In the genomic region with DNA sequence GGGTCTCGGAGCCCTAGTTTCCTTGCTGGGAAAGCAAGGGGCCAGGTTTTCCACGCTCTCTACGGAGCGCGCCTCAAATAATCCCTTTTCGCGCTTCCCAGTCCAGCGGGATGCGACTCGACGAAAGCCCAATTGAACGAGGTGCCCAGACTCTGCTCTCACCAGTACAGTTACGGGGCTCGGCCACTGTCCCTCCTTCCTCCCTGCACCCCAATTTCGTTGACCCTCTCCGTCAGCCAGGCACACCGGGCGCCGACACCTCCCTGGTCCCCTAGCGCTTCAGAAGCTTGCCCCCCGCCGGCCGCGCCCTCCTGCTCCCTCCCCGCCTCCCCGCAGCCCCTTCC, we compare ENCODE assay signal across 8 cellular contexts. TPM values are rescaled to one million over a fixed set of nuclear protein-coding genes. Genes with fewer than 3 reads are reported as not detected.
DNase-seq lines count a peak whose midpoint lies in the region; ATAC-seq lines count a peak whose summit lies in the region.

No MANE protein-coding gene starts in this region.

- H3K4me3 Mint-ChIP-seq in activated naive CD4-positive, alpha-beta T cell treated with anti-CD3 and anti-CD28 coated beads, Interleukin-2, amount 50 U/mL, for 24 hours = peak overlapping the region; percentile 91
- peak overlapping the region; percentile 88 for H3K4me3 Mint-ChIP-seq in activated T-helper 2 cell treated with anti-CD3 and anti-CD28 coated beads, Interferon-gamma antibody, Interleukin-2, Interleukin-4, amounts not matched to agents 10 μg/mL and 5 μg/mL and 100 μg/mL, durations not matched to agents 14 hours and 24 hours and 36 hours (ENCODE audit: low read depth)
- H3K4me3 Mint-ChIP-seq in stimulated activated naive B cell treated with anti-CD40 and anti-IgM and Interleukin-4, amounts not matched to agents 10 μg/mL and 1 μg/mL and 100 μg/mL, for 72 hours = peak overlapping the region; percentile 84 to 97

- peak overlapping the region; percentile 77 for H3K4me3 ChIP-seq in iPS-11a (ENCODE audit: low read depth, low read length)

- no peak for DNase-seq in activated naive CD4-positive, alpha-beta T cell treated with Interleukin-2 at 50 U/mL for 16 hours
- DNase-seq in activated T-helper 2 cell treated with anti-CD3 and anti-CD28 coated beads, Interferon-gamma antibody, Interleukin-2, Interleukin-4, amounts not matched to agents 10 μg/mL and 5 μg/mL and 100 μg/mL, durations not matched to agents 14 hours and 24 hours and 36 hours (ENCODE audit: low spot score) = no peak
- DNase-seq in stimulated activated naive B cell treated with anti-CD40 and anti-IgM and Interleukin-4, amounts not matched to agents 10 μg/mL and 1 μg/mL and 100 μg/mL, for 72 hours = no peak
- no peak for DNase-seq in Kasumi-1 (lab: John Stamatoyannopoulos, UW)
- DNase-seq in SIG-M5 treated with dmso at 0.1 percent for 504 hours (lab: John Stamatoyannopoulos, UW; ENCODE audit: unreplicated experiment) = no peak
- DNase-seq in NCI-H2107 (lab: John Stamatoyannopoulos, UW) = no peak

- peaks cover 17% of the 10 kb centered on the region for H3K4me1 Mint-ChIP-seq in activated naive CD4-positive, alpha-beta T cell treated with anti-CD3 and anti-CD28 coated beads, Interleukin-2, amount 50 U/mL, for 24 hours
- H3K4me1 Mint-ChIP-seq in activated T-helper 2 cell treated with anti-CD3 and anti-CD28 coated beads, Interferon-gamma antibody, Interleukin-2, Interleukin-4, amounts not matched to agents 10 μg/mL and 5 μg/mL and 100 μg/mL, durations not matched to agents 14 hours and 24 hours and 36 hours (ENCODE audit: low read depth) = peaks cover 10% of the 10 kb centered on the region
- peaks cover 24 to 44% of the 10 kb centered on the region in 2 donors for H3K4me1 Mint-ChIP-seq in stimulated activated naive B cell treated with anti-CD40 and anti-IgM and Interleukin-4, amounts not matched to agents 10 μg/mL and 1 μg/mL and 100 μg/mL, for 72 hours

- no peaks in the 10 kb centered on the region for H3K27me3 Mint-ChIP-seq in activated naive CD4-positive, alpha-beta T cell treated with anti-CD3 and anti-CD28 coated beads, Interleukin-2, amount 50 U/mL, for 24 hours
- H3K27me3 Mint-ChIP-seq in activated T-helper 2 cell treated with anti-CD3 and anti-CD28 coated beads, Interferon-gamma antibody, Interleukin-2, Interleukin-4, amounts not matched to agents 10 μg/mL and 5 μg/mL and 100 μg/mL, durations not matched to agents 14 hours and 24 hours and 36 hours (ENCODE audit: low read depth) = peaks cover 16% of the 10 kb centered on the region
- peaks cover 19 to 22% of the 10 kb centered on the region in 2 donors for H3K27me3 Mint-ChIP-seq in stimulated activated naive B cell treated with anti-CD40 and anti-IgM and Interleukin-4, amounts not matched to agents 10 μg/mL and 1 μg/mL and 100 μg/mL, for 72 hours

- no peaks in the 10 kb centered on the region for H3K9me3 Mint-ChIP-seq in activated naive CD4-positive, alpha-beta T cell treated with anti-CD3 and anti-CD28 coated beads, Interleukin-2, amount 50 U/mL, for 24 hours
- H3K9me3 Mint-ChIP-seq in activated T-helper 2 cell treated with anti-CD3 and anti-CD28 coated beads, Interferon-gamma antibody, Interleukin-2, Interleukin-4, amounts not matched to agents 10 μg/mL and 5 μg/mL and 100 μg/mL, durations not matched to agents 14 hours and 24 hours and 36 hours = no peaks in the 10 kb centered on the region
- H3K9me3 Mint-ChIP-seq in stimulated activated naive B cell treated with anti-CD40 and anti-IgM and Interleukin-4, amounts not matched to agents 10 μg/mL and 1 μg/mL and 100 μg/mL, for 72 hours = no peaks in the 10 kb centered on the region

- peak; percentile 6 to 10 for ATAC-seq in stimulated activated naive B cell treated with anti-CD40 and anti-IgM and Interleukin-4, amounts not matched to agents 10 μg/mL and 1 μg/mL and 100 μg/mL, for 72 hours (replicated peaks)

- no peak overlapping the region for H3K27ac Mint-ChIP-seq in activated naive CD4-positive, alpha-beta T cell treated with anti-CD3 and anti-CD28 coated beads, Interleukin-2, amount 50 U/mL, for 24 hours
- H3K27ac Mint-ChIP-seq in activated T-helper 2 cell treated with anti-CD3 and anti-CD28 coated beads, Interferon-gamma antibody, Interleukin-2, Interleukin-4, amounts not matched to agents 10 μg/mL and 5 μg/mL and 100 μg/mL, durations not matched to agents 14 hours and 24 hours and 36 hours = no peak overlapping the region
- peak overlapping the region; percentile 77 for H3K27ac Mint-ChIP-seq in stimulated activated naive B cell treated with anti-CD40 and anti-IgM and Interleukin-4, amounts not matched to agents 10 μg/mL and 1 μg/mL and 100 μg/mL, for 72 hours

- intact Hi-C loops in activated T-helper 2 cell treated with anti-CD3 and anti-CD28 coated beads, Interferon-gamma antibody, Interleukin-2, Interleukin-4, amounts not matched to agents 10 μg/mL and 5 μg/mL and 100 μg/mL, durations not matched to agents 14 hours and 24 hours and 36 hours (cut with micrococcal nuclease) = loop anchor here (1.0 kb wide), 1 partner anchor 15 kb away; no protein-coding TSS in a partner anchor

- H3K36me3 Mint-ChIP-seq in activated naive CD4-positive, alpha-beta T cell treated with anti-CD3 and anti-CD28 coated beads, Interleukin-2, amount 50 U/mL, for 24 hours = no peaks in the 10 kb centered on the region
- no peaks in the 10 kb centered on the region for H3K36me3 Mint-ChIP-seq in activated T-helper 2 cell treated with anti-CD3 and anti-CD28 coated beads, Interferon-gamma antibody, Interleukin-2, Interleukin-4, amounts not matched to agents 10 μg/mL and 5 μg/mL and 100 μg/mL, durations not matched to agents 14 hours and 24 hours and 36 hours (ENCODE audit: low read depth)
- no peaks in the 10 kb centered on the region for H3K36me3 Mint-ChIP-seq in stimulated activated naive B cell treated with anti-CD40 and anti-IgM and Interleukin-4, amounts not matched to agents 10 μg/mL and 1 μg/mL and 100 μg/mL, for 72 hours

RNA-seq across cellular contexts. Expression of gene SEMA6C, which starts 0.4 kb away (rescaled TPM):
- total RNA-seq in activated T-helper 2 cell treated with anti-CD3 and anti-CD28 coated beads, Interferon-gamma antibody, Interleukin-2, Interleukin-4, amounts not matched to agents 10 μg/mL and 5 μg/mL and 100 μg/mL, durations not matched to agents 14 hours and 24 hours and 36 hours = 1.7 and 2.0 TPM in 2 replicates

RNA-seq across cellular contexts. Expression of gene TNFAIP8L2, which starts 10.4 kb away (rescaled TPM):
- 24.3 and 28.7 TPM in 2 replicates for total RNA-seq in activated T-helper 2 cell treated with anti-CD3 and anti-CD28 coated beads, Interferon-gamma antibody, Interleukin-2, Interleukin-4, amounts not matched to agents 10 μg/mL and 5 μg/mL and 100 μg/mL, durations not matched to agents 14 hours and 24 hours and 36 hours

RNA-seq across cellular contexts. Expression of gene LYSMD1, which starts 19.7 kb away (rescaled TPM):
- total RNA-seq in activated T-helper 2 cell treated with anti-CD3 and anti-CD28 coated beads, Interferon-gamma antibody, Interleukin-2, Interleukin-4, amounts not matched to agents 10 μg/mL and 5 μg/mL and 100 μg/mL, durations not matched to agents 14 hours and 24 hours and 36 hours = 3.6 and 4.9 TPM in 2 replicates

RNA-seq across cellular contexts. Expression of gene SCNM1, which starts 19.9 kb away (rescaled TPM):
- total RNA-seq in activated T-helper 2 cell treated with anti-CD3 and anti-CD28 coated beads, Interferon-gamma antibody, Interleukin-2, Interleukin-4, amounts not matched to agents 10 μg/mL and 5 μg/mL and 100 μg/mL, durations not matched to agents 14 hours and 24 hours and 36 hours = 82.4 and 89.1 TPM in 2 replicates

RNA-seq across cellular contexts. Expression of gene TMOD4, which starts 29.7 kb away (rescaled TPM):
- total RNA-seq in activated T-helper 2 cell treated with anti-CD3 and anti-CD28 coated beads, Interferon-gamma antibody, Interleukin-2, Interleukin-4, amounts not matched to agents 10 μg/mL and 5 μg/mL and 100 μg/mL, durations not matched to agents 14 hours and 24 hours and 36 hours = 1.0 TPM in 1 of 2 replicates, not detected in the other
